In genomic region chr1:172322219-172323061, GRCh38 we compare ENCODE assay signal across 1 cellular context.
TF ChIP-seq lines count a peak whose summit lies in the region.

No MANE protein-coding gene starts in this region.

TF ChIP-seq in HEK293, 187 proteins besides CTCF, POLR2A, EP300 and RAD21 (continued from another document):
- TF ChIP-seq PRDM10 (tag by site-specific recombination; IDR thresholded peaks at IDR 0.05) (peak; percentile 64), ZNF398 (tag by site-specific recombination; IDR thresholded peaks at IDR 0.05) (0 out of 2 replicates have a peak, but pooled peaks have one; percentile 46), ZNF692 (tag by site-specific recombination; IDR thresholded peaks at IDR 0.05) (peak; percentile 73; the same call in 1 of the 2 replicates), ZFP69B (tag by site-specific recombination; IDR thresholded peaks at IDR 0.05) (peak; percentile 53; the same call in 1 of the 2 replicates), ZNF571 (tag by site-specific recombination; IDR thresholded peaks at IDR 0.05) (no peak), PRDM6 (tag by site-specific recombination; IDR thresholded peaks at IDR 0.05) (peak; percentile 63), ZNF449 (tag by site-specific recombination; IDR thresholded peaks at IDR 0.05) (peak; percentile 17; the same call in 1 of the 2 replicates), ZBTB44 (tag by site-specific recombination; IDR thresholded peaks at IDR 0.05) (peak; percentile 83), ZNF324 (tag by site-specific recombination; IDR thresholded peaks at IDR 0.05) (peak; percentile 71; the same call in 1 of the 2 replicates), YY1 (tag by site-specific recombination; IDR thresholded peaks at IDR 0.05) (no peak), ZNF132 (tag by site-specific recombination; IDR thresholded peaks at IDR 0.05; ENCODE audit: borderline replicate concordance) (no peak), ZNF37A (tag by site-specific recombination; IDR thresholded peaks at IDR 0.05) (no peak), ZNF157 (tag by site-specific recombination; IDR thresholded peaks at IDR 0.05) (no peak), MZF1 (tag by site-specific recombination; IDR thresholded peaks at IDR 0.05; ENCODE audit: borderline replicate concordance) (no peak), ZNF112 (tag by site-specific recombination; IDR thresholded peaks at IDR 0.05) (no peak), ZEB2 (tag by site-specific recombination; IDR thresholded peaks at IDR 0.05) (peak; percentile 49; the same call in 1 of the 2 replicates), TRIM28 (IDR thresholded peaks at IDR 0.05; ENCODE audit: borderline replicate concordance, low read length) (no peak), PRDM2 (tag by site-specific recombination; IDR thresholded peaks at IDR 0.05; ENCODE audit: borderline replicate concordance) (no peak), ZNF580 (tag by site-specific recombination; IDR thresholded peaks at IDR 0.05) (peak; percentile 52; the same call in 1 of the 2 replicates), ZNF544 (tag by site-specific recombination; IDR thresholded peaks at IDR 0.05) (no peak), GLIS1 (tag by site-specific recombination; IDR thresholded peaks at IDR 0.05) (0 out of 2 replicates have a peak, but pooled peaks have one; percentile 19), REPIN1 (tag by site-specific recombination; IDR thresholded peaks at IDR 0.05; ENCODE audit: low read depth) (no peak), ZSCAN5A (tag by site-specific recombination; IDR thresholded peaks at IDR 0.05) (no peak), ZNF530 (tag by site-specific recombination; IDR thresholded peaks at IDR 0.05; ENCODE audit: low read depth) (no peak)
